Comparison of ENCODE assay signal across 8 cellular contexts in the genomic region with DNA sequence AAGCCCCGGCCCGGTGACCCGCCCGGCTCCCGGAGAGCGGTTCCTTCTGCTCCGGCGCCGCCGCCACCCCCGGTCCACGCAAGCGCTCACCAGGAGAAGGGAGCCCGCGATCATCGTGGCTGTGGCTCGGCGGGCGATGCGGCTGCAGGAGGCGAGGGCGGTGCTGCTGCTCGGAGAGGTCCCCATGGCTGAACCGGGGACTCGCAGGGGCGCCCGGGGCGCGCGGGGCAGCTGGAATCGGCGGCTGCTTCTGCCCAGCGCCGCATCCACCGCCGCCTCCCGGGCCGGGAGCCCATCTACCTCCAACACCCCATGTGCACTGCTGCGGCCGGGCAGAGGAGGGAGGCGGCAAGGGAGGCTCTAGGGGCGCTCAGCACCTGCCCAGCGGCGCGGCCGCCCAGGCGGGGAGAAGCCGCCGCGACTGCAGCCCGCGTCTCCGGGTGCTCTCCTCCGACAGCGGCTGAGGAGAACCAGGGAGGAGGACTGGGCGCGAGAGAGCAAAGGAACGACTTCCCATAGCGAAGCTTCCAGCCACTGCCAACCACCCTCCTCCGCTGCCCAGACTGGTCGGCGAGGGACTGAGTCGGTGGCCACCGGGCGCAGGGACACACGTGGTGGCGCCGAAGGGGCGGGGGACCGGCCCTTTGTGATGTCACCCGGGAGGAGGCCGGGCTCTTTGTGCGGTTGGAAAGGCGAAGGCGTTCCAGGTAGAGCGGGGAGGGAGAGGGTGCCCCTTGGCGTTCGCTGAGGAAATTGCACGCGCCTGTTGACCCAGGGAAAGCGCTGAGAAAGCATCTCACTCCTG. TPM values are rescaled to one million over a fixed set of nuclear protein-coding genes. Genes with fewer than 3 reads are reported as not detected.
DNase-seq lines count a peak whose midpoint lies in the region; TF ChIP-seq lines count a peak whose summit lies in the region.

A gene with protein sequence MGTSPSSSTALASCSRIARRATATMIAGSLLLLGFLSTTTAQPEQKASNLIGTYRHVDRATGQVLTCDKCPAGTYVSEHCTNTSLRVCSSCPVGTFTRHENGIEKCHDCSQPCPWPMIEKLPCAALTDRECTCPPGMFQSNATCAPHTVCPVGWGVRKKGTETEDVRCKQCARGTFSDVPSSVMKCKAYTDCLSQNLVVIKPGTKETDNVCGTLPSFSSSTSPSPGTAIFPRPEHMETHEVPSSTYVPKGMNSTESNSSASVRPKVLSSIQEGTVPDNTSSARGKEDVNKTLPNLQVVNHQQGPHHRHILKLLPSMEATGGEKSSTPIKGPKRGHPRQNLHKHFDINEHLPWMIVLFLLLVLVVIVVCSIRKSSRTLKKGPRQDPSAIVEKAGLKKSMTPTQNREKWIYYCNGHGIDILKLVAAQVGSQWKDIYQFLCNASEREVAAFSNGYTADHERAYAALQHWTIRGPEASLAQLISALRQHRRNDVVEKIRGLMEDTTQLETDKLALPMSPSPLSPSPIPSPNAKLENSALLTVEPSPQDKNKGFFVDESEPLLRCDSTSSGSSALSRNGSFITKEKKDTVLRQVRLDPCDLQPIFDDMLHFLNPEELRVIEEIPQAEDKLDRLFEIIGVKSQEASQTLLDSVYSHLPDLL (minus strand): TSS at position 580 of the 805 bp plus-strand sequence. CDS start 394 bp downstream, at position 186.

- no peak for TF ChIP-seq CTCF in subcutaneous adipose tissue (IDR thresholded peaks at IDR 0.05; ENCODE audit: low read depth)

- no peaks in the 10 kb centered on the region for H3K9me3 ChIP-seq in ES-I3 (ENCODE audit: control insufficient read depth, insufficient read depth, low read length)
- no peaks in the 10 kb centered on the region for H3K9me3 ChIP-seq in neuron (ENCODE audit: low read length)

- peak; percentile 92 for DNase-seq in H4 (ENCODE audit: low spot score)
- peak; percentile 96 for DNase-seq in LoVo (ENCODE audit: low spot score)
- DNase-seq in SHP77 (lab: John Stamatoyannopoulos, UW), result peak; percentile 89 to 94
- peak; percentile 79 for DNase-seq in activated naive CD4-positive, alpha-beta T cell treated with Interleukin-2 at 50 U/mL for 16 hours
- peak; percentile 69 for DNase-seq in foreskin melanocyte

- H2AFZ ChIP-seq in neuron (ENCODE audit: low read depth, low read length), result peak within 1 kb of the TSS; percentile 95

- H3K4me3 ChIP-seq in neuron (ENCODE audit: low read length), result peak within 1 kb of the TSS; percentile 73

- H3K27me3 ChIP-seq in neuron (ENCODE audit: insufficient read depth, low read length), result peaks cover 8% of the 10 kb centered on the region

- H3K9ac ChIP-seq in ES-I3 (ENCODE audit: low read depth, low read length), result peak within 1 kb of the TSS; percentile 88

- H3K4me1 ChIP-seq in ES-I3 (ENCODE audit: insufficient read depth, low read length), result peaks cover 19% of the 10 kb centered on the region
- H3K4me1 ChIP-seq in neuron (ENCODE audit: insufficient read depth, low read length), result peaks cover 7% of the 10 kb centered on the region

- H3K36me3 ChIP-seq in ES-I3 (ENCODE audit: insufficient read depth, low read length) (no peaks in the 10 kb centered on the region), neuron (ENCODE audit: insufficient read depth, low read length) (no peaks in the 10 kb centered on the region)

RNA-seq across cellular contexts. Expression of the gene that starts here (rescaled TPM):
- 6.1 and 7.7 TPM in 2 replicates for total RNA-seq in H4 (2014; rRNA removed; shearing (Covaris generic))
- total RNA-seq in subcutaneous adipose tissue, result 10 to 100 TPM; 11.7 to 42.0 (median 20.1) TPM

Comparison
In these comparisons a context has a peak if more than half of its experiments do, and no peak if none do; other contexts are left out.
1. Peak in every context shown above with its lines: DNase-seq and H3K4me3 ChIP-seq.